Comparison of ENCODE assay signal across 1 cellular context in genomic region chr9:87675906-87676515, GRCh38.
TF ChIP-seq lines count a peak whose summit lies in the region.

No MANE protein-coding gene starts in this region.

TF ChIP-seq in IMR-90, 13 proteins besides CTCF, POLR2A, EP300 and RAD21 (continued from another document):
- TF ChIP-seq USF2 (IDR thresholded peaks at IDR 0.05; ENCODE audit: low read depth, low read length): no peak
- TF ChIP-seq RCOR1 (IDR thresholded peaks at IDR 0.05; ENCODE audit: insufficient replicate concordance, low read length): no peak
- TF ChIP-seq MAZ (IDR thresholded peaks at IDR 0.05; ENCODE audit: borderline replicate concordance, low read depth, low read length): no peak
- no peak for TF ChIP-seq SMC3 (IDR thresholded peaks at IDR 0.05; ENCODE audit: low read depth, low read length)
- TF ChIP-seq CEBPB (IDR thresholded peaks at IDR 0.05; ENCODE audit: low read depth, low read length): no peak
- no peak for TF ChIP-seq FOS (IDR thresholded peaks at IDR 0.05; ENCODE audit: low read depth, low read length)
